Comparison of ENCODE assay signal across 1 cellular context in genomic region chr22:38874529-38875222, GRCh38.
TF ChIP-seq lines count a peak whose summit lies in the region.

No MANE protein-coding gene starts in this region.

TF ChIP-seq in H1, 55 proteins besides CTCF, POLR2A, EP300 and RAD21:
- no peak for TF ChIP-seq POLR2AphosphoS5 (IDR thresholded peaks at IDR 0.05; ENCODE audit: low read depth, low read length)
- TF ChIP-seq CHD2 (IDR thresholded peaks at IDR 0.05; ENCODE audit: low read length): no peak
- no peak for TF ChIP-seq EZH2 (IDR thresholded peaks at IDR 0.05; ENCODE audit: low read depth, low read length, severe bottlenecking)
- no peak for TF ChIP-seq HDAC2 (IDR thresholded peaks at IDR 0.05; ENCODE audit: borderline replicate concordance in 1 of 2, low read depth in 2 of 2, low read length in 2 of 2)
- TF ChIP-seq NRF1 (IDR thresholded peaks at IDR 0.05; ENCODE audit: low read depth, low read length): no peak
- no peak for TF ChIP-seq KDM5A (IDR thresholded peaks at IDR 0.05; ENCODE audit: low read length)
- TF ChIP-seq SRF (IDR thresholded peaks at IDR 0.05; ENCODE audit: low read depth, low read length): no peak
